Comparison of ENCODE assay signal across 2 cellular contexts in genomic region chr14:60189923-60190840, GRCh38.
TF ChIP-seq lines count a peak whose summit lies in the region.

No MANE protein-coding gene starts in this region.

TF ChIP-seq in SK-N-SH treated with all-trans-retinoic acid at 6 μM for 48 hours, 23 proteins besides CTCF, POLR2A, EP300 and RAD21 (continued from another document):
- TF ChIP-seq CSDC2 (CRISPR knock-in tag; IDR thresholded peaks at IDR 0.05), result no peak
- TF ChIP-seq ZNF565 (CRISPR knock-in tag; conservative IDR thresholded peaks at IDR 0.05; ENCODE audit: low read depth), result no peak
- no peak for TF ChIP-seq TCF4 (CRISPR knock-in tag; IDR thresholded peaks at IDR 0.05; ENCODE audit: borderline replicate concordance)
- TF ChIP-seq TSHZ2 (CRISPR knock-in tag; IDR thresholded peaks at IDR 0.05), result no peak
- TF ChIP-seq, protein P1, sequence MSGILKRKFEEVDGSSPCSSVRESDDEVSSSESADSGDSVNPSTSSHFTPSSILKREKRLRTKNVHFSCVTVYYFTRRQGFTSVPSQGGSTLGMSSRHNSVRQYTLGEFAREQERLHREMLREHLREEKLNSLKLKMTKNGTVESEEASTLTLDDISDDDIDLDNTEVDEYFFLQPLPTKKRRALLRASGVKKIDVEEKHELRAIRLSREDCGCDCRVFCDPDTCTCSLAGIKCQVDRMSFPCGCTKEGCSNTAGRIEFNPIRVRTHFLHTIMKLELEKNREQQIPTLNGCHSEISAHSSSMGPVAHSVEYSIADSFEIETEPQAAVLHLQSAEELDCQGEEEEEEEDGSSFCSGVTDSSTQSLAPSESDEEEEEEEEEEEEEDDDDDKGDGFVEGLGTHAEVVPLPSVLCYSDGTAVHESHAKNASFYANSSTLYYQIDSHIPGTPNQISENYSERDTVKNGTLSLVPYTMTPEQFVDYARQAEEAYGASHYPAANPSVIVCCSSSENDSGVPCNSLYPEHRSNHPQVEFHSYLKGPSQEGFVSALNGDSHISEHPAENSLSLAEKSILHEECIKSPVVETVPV (CRISPR knock-in tag; IDR thresholded peaks at IDR 0.05), result no peak

TF ChIP-seq in GM23338, 12 proteins besides CTCF, POLR2A, EP300 and RAD21 (continued from another document):
- TF ChIP-seq ZNF462 (CRISPR knock-in tag; IDR thresholded peaks at IDR 0.05) (no peak), ETS1 (IDR thresholded peaks at IDR 0.05) (no peak), STAT1 (IDR thresholded peaks at IDR 0.05; ENCODE audit: unreplicated experiment) (no peak), JUNB (IDR thresholded peaks at IDR 0.05; ENCODE audit: unreplicated experiment) (no peak), ZNF114 (CRISPR knock-in tag; IDR thresholded peaks at IDR 0.05) (no peak), EZH2 (IDR thresholded peaks at IDR 0.05; ENCODE audit: low read depth, unreplicated experiment) (no peak), POLR2AphosphoS5 (IDR thresholded peaks at IDR 0.05; ENCODE audit: low read depth) (no peak)
